13 cellular contexts compared by ENCODE assay signal in the genomic region with DNA sequence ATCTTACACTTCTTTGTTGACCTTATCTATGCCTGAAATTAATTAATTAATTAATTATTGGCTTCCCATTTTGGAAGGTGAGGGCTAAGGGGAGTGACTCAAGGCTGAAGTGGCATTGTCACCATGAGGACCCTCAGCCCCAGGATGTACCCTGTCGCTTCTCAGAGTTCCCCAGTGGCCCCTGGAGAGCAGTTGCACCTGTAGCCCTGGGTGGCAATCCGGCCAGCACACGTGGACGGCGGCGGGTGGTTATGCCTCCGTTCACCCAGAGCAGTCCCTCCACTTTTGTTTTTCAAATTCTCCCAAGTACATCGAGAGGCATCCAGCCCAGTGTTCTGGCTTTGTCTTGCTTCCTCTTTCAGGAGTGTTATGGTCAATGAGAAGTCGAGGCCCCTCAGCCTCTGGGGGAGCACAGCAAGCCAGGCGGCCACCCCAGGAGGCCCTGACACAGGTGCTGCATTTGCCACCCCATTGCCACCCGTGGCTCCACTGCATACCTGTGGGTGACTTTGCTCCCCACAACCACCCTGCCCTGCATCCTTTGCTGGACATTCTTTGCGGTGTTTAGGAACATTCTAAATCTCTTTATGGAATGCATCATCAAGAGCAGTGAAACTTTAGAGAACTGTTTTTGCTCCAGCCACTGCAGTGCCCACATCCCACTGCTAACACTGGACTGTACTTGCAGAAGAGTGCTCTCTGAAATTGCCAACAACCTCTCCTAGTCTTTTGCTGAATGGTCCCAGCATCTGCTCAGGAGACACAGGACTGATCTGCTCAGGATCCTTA. TPM values are rescaled to one million over a fixed set of nuclear protein-coding genes. Genes with fewer than 3 reads are reported as not detected.
DNase-seq lines count a peak whose midpoint lies in the region; ATAC-seq and TF ChIP-seq lines count a peak whose summit lies in the region.
"Had no signal": no experiment of that assay in that cellular context is flagged by ENCODE, and none has a peak within 500 bp of the region (broad histone marks: within the 10 kb centered on the region; RNA-seq: fewer than 3 reads in every experiment).

No MANE protein-coding gene starts in this region.

- no peak for TF ChIP-seq CTCF in esophagus muscularis mucosa (IDR thresholded peaks at IDR 0.05)

- H3K4me2 ChIP-seq in BLaER1 treated with 17β-estradiol and CSF1 and Interleukin-3, amounts not matched to agents 10 nM and 100 nM = peak overlapping the region; percentile 50 to 90 (median 81)

- H3K27ac ChIP-seq in BLaER1 treated with 17β-estradiol and CSF1 and Interleukin-3, amounts not matched to agents 10 nM and 100 nM = peak overlapping the region in 10 of 11 experiments; percentile 52 to 85 (median 70); a peak in 20 of 22 replicates
- H3K27ac ChIP-seq in esophagus muscularis mucosa (replicated peaks in 1 of 4) = no peak overlapping the region

- TF ChIP-seq POLR2A in esophagus muscularis mucosa (IDR thresholded peaks at IDR 0.05; ENCODE audit: low read depth) = no peak

- H3K36me3 ChIP-seq in BLaER1 treated with 17β-estradiol and CSF1 and Interleukin-3, amounts not matched to agents 10 nM and 100 nM = peaks cover 0 to 3% (median 0%) of the 10 kb centered on the region in 11 experiments; a peak in 2 of 22 replicates
- no peaks in the 10 kb centered on the region for H3K36me3 ChIP-seq in esophagus muscularis mucosa

- 60% methylated on average over 11 of the region's 12 CpGs for WGBS in esophagus muscularis mucosa

- H3K27me3 ChIP-seq in BLaER1 treated with 17β-estradiol and CSF1 and Interleukin-3, amounts not matched to agents 10 nM and 100 nM = no peaks in the 10 kb centered on the region
- peaks cover 0 to 71% (median 7%) of the 10 kb centered on the region in 4 donors for H3K27me3 ChIP-seq in esophagus muscularis mucosa

- no peak for ATAC-seq in HG02973 (IDR thresholded peaks at IDR 0.05; ENCODE audit: unreplicated experiment)
- ATAC-seq in HG03025 (IDR thresholded peaks at IDR 0.05; ENCODE audit: low FRiP score, unreplicated experiment) = no peak
- ATAC-seq: CD8-positive, alpha-beta T cell; HCT116 had no signal

- intact Hi-C loops in esophagus muscularis mucosa (cut with DNase I) (no loop called here), posterior vena cava (cut with DNase I) (no loop called here)

- DNase-seq in RPMI8226 (peak; percentile 81), esophagus muscularis mucosa (ENCODE audit: extremely low spot score) (peak; percentile 91), posterior vena cava (ENCODE audit: low spot score) (peak; percentile 71)
- DNase-seq in stimulated activated naive CD4-positive, alpha-beta T cell treated with Interleukin-2 at 50 U/mL for 16 hours (lab: John Stamatoyannopoulos, UW) = no peak
- DNase-seq: Caco-2; CD8-positive, alpha-beta T cell; GDM1; IMR-90 had no signal

- no peaks in the 10 kb centered on the region for H4K20me1 ChIP-seq in BLaER1 treated with 17β-estradiol and CSF1 and Interleukin-3, amounts not matched to agents 10 nM and 100 nM

- H3K9ac ChIP-seq in BLaER1 treated with 17β-estradiol and CSF1 and Interleukin-3, amounts not matched to agents 10 nM and 100 nM = peak overlapping the region in 8 of 11 experiments; percentile 8 to 76 (median 54); a peak in 9 of 22 replicates

- peak overlapping the region in 5 of 10 experiments; percentile 6 to 42 (median 27); a peak in 4 of 20 replicates for H3K4me3 ChIP-seq in BLaER1 treated with 17β-estradiol and CSF1 and Interleukin-3, amounts not matched to agents 10 nM and 100 nM
- H3K4me3 ChIP-seq in esophagus muscularis mucosa = no peak overlapping the region

- peaks cover 49 to 79% (median 63%) of the 10 kb centered on the region in 10 experiments for H3K4me1 ChIP-seq in BLaER1 treated with 17β-estradiol and CSF1 and Interleukin-3, amounts not matched to agents 10 nM and 100 nM
- H3K4me1 ChIP-seq in esophagus muscularis mucosa = no peaks in the 10 kb centered on the region

- TF ChIP-seq EP300 in esophagus muscularis mucosa (IDR thresholded peaks at IDR 0.05) = no peak

- H3K9me3 ChIP-seq in BLaER1 treated with 17β-estradiol and CSF1 and Interleukin-3, amounts not matched to agents 10 nM and 100 nM (replicated peaks in 1 of 11) = peaks cover 0 to 27% (median 22%) of the 10 kb centered on the region in 11 experiments; a peak in 15 of 22 replicates
- no peaks in the 10 kb centered on the region for H3K9me3 ChIP-seq in esophagus muscularis mucosa
- H3K9me3 ChIP-seq: Caco-2 had no signal

RNA-seq across cellular contexts. Expression of a gene that starts 11.5 kb away (rescaled TPM):
- total RNA-seq in esophagus muscularis mucosa (under 1 TPM in 2 of 4 donors, not detected in 2; 0.17 to 0.26 TPM), posterior vena cava (under 1 TPM; 0.19 to 0.38 TPM)
- total RNA-seq: B cell; CD8-positive, alpha-beta T cell had no signal

Comparison
In these comparisons a context has a peak if more than half of its experiments do, and no peak if none do; other contexts are left out.
1. H3K27ac ChIP-seq: peak in BLaER1 treated with 17β-estradiol and CSF1 and Interleukin-3, amounts not matched to agents 10 nM and 100 nM (10 of 11); none in esophagus muscularis mucosa (0 of 4).